ENCODE assay signal across 15 cellular contexts in genomic region chr1:205191617-205192016, GRCh38. TPM values are rescaled to one million over a fixed set of nuclear protein-coding genes. Genes with fewer than 3 reads are reported as not detected.
DNase-seq lines count a peak whose midpoint lies in the region; ATAC-seq, FAIRE-seq and TF ChIP-seq lines count a peak whose summit lies in the region.
"Had no signal": no experiment of that assay in that cellular context is flagged by ENCODE, and none has a peak within 500 bp of the region (broad histone marks: within the 10 kb centered on the region; RNA-seq: fewer than 3 reads in every experiment).

No MANE protein-coding gene starts in this region.

- H3K9me3 ChIP-seq in endothelial cell of umbilical vein (replicated peaks; ENCODE audit: control insufficient read depth, insufficient read depth, low read length) = no peaks in the 10 kb centered on the region
- no peaks in the 10 kb centered on the region for H3K9me3 ChIP-seq in liver (ENCODE audit: control insufficient read depth in 4 of 4, low read length in 3 of 4)
- H3K9me3 ChIP-seq: tibial artery had no signal

- POLR2A ChIA-PET in endothelial cell of umbilical vein (lab: Charles Lee) = no interaction called here

- no peaks in the 10 kb centered on the region for H3K79me2 ChIP-seq in endothelial cell of umbilical vein (ENCODE audit: control insufficient read depth, insufficient read depth, low read length)

- dilution Hi-C loops in endothelial cell of umbilical vein (cut with MboI; ENCODE audit: extremely low pct_ligation_motif_present, low sequenced_read_pairs) = no loop called here

- WGBS in liver = 33% methylated on average over 2 of the region's 2 CpGs

- TF ChIP-seq CTCF in endothelial cell of umbilical vein (IDR thresholded peaks at IDR 0.05; ENCODE audit: extremely low read depth in 1 of 2, insufficient read depth in 1 of 2, low read depth in 1 of 2, low read length in 2 of 2) (no peak), liver (IDR thresholded peaks at IDR 0.05; ENCODE audit: low read depth, low read length, missing input control) (no peak)

- no peaks in the 10 kb centered on the region for H3K27me3 ChIP-seq in endothelial cell of umbilical vein (ENCODE audit: control insufficient read depth in 2 of 2, insufficient read depth in 2 of 2, low read length in 2 of 2)
- H3K27me3 ChIP-seq in liver (ENCODE audit: control insufficient read depth in 4 of 4, insufficient read depth in 4 of 4, low read length in 3 of 4) = no peaks in the 10 kb centered on the region
- H3K27me3 ChIP-seq: tibial artery had no signal

- intact Hi-C loops in endothelial cell of umbilical vein (cut with micrococcal nuclease) = no loop called here

- H3K27ac ChIP-seq in endothelial cell of umbilical vein (ENCODE audit: insufficient read depth, low read depth, low read length) (no peak overlapping the region), liver (ENCODE audit: low read depth in 1 of 2, low read length in 2 of 2) (no peak overlapping the region)
- H3K27ac ChIP-seq: tibial artery had no signal

- TF ChIP-seq RAD21 in liver (IDR thresholded peaks at IDR 0.05) = no peak

- FAIRE-seq in endothelial cell of umbilical vein (lab: Jason Lieb, UNC) = peak; percentile 12
- FAIRE-seq: keratinocyte had no signal

- no peaks in the 10 kb centered on the region for H3K9me1 ChIP-seq in endothelial cell of umbilical vein (replicated peaks; ENCODE audit: control insufficient read depth, extremely low read depth, insufficient read depth, low read length)

- H3K4me3 ChIP-seq in endothelial cell of umbilical vein (replicated peaks in 1 of 3; ENCODE audit: insufficient read depth in 1 of 3, low read depth in 1 of 3, low read length in 3 of 3) = no peak overlapping the region
- no peak overlapping the region for H3K4me3 ChIP-seq in liver (ENCODE audit: low read depth in 1 of 3, low read length in 3 of 3)
- H3K4me3 ChIP-seq: tibial artery had no signal

- no peak overlapping the region for H2AFZ ChIP-seq in endothelial cell of umbilical vein (ENCODE audit: low read depth, low read length)

- BruUV-seq in endothelial cell of umbilical vein (replicated peaks; lab: Mats Ljungman, UMichigan) = no TSS peak

- peaks cover 2% of the 10 kb centered on the region for H4K20me1 ChIP-seq in endothelial cell of umbilical vein (replicated peaks; ENCODE audit: control insufficient read depth, extremely low read depth, insufficient read depth, low read length)

- TF ChIP-seq POLR2A in endothelial cell of umbilical vein (IDR thresholded peaks at IDR 0.05; ENCODE audit: low read depth, low read length) = no peak

- no peak overlapping the region for H3K4me2 ChIP-seq in endothelial cell of umbilical vein (ENCODE audit: insufficient read depth, low read length)

- CTCF ChIA-PET in endothelial cell of umbilical vein (lab: Charles Lee) = no interaction called here

- H3K9ac ChIP-seq in endothelial cell of umbilical vein (replicated peaks; ENCODE audit: extremely low read depth, insufficient read depth, low read length) (no peak overlapping the region), liver (ENCODE audit: low read depth in 1 of 2, low read length in 2 of 2) (no peak overlapping the region)

- no peak for ATAC-seq in GM21529 (IDR thresholded peaks at IDR 0.05; ENCODE audit: unreplicated experiment)
- ATAC-seq: activated CD4-positive, alpha-beta T cell treated with anti-CD3 and anti-CD28 coated beads for 36 hours; T-helper 17 cell had no signal

- peak; percentile 23 for DNase-seq in ELF-1 (ENCODE audit: low read depth, low spot score)
- DNase-seq in NCI-H446 treated with DMSO at 0.1 percent for 48 hours (lab: John Stamatoyannopoulos, UW) = peak; percentile 78
- DNase-seq in endothelial cell of umbilical vein (ENCODE audit: low read depth, low spot score) = no peak
- DNase-seq in anterior cingulate cortex (lab: John Stamatoyannopoulos, UW) = no peak
- DNase-seq in medulla oblongata (ENCODE audit: extremely low spot score) = no peak
- DNase-seq in activated effector memory CD4-positive, alpha-beta T cell treated with anti-CD3 and anti-CD28 coated beads, Interleukin-2, amount 50 U/mL, for 16 hours = no peak
- DNase-seq: activated CD4-positive, alpha-beta T cell treated with anti-CD3 and anti-CD28 coated beads for 36 hours; activated T-cell treated with anti-CD3 and anti-CD28 coated beads, Interleukin-2, amount 50 U/mL, for 1 hour; DMS153; NCI-H345; T-helper 17 cell; tibial artery had no signal

- H3K4me1 ChIP-seq in endothelial cell of umbilical vein (ENCODE audit: control insufficient read depth, extremely low read depth, insufficient read depth, low read length) = no peaks in the 10 kb centered on the region
- peaks cover 4 to 19% (median 10%) of the 10 kb centered on the region in 4 donors for H3K4me1 ChIP-seq in liver (ENCODE audit: control insufficient read depth in 4 of 4, insufficient read depth in 4 of 4, low read length in 3 of 4)

- H3K36me3 ChIP-seq in endothelial cell of umbilical vein (ENCODE audit: control insufficient read depth in 2 of 2, extremely low read depth in 1 of 2, insufficient read depth in 2 of 2, low read length in 2 of 2) (peaks cover 3% of the 10 kb centered on the region in 2 experiments), liver (ENCODE audit: control insufficient read depth in 4 of 4, insufficient read depth in 3 of 4, low read depth in 1 of 4, low read length in 3 of 4) (no peaks in the 10 kb centered on the region)

TF ChIP-seq in endothelial cell of umbilical vein, 7 proteins besides CTCF, POLR2A, EP300 and RAD21:
- TF ChIP-seq POLR2AphosphoS5 (IDR thresholded peaks at IDR 0.05; ENCODE audit: insufficient read depth, low read depth, low read length) (no peak), MAX (IDR thresholded peaks at IDR 0.05; ENCODE audit: insufficient read depth, insufficient read length) (no peak), JUN (IDR thresholded peaks at IDR 0.05; ENCODE audit: borderline replicate concordance, insufficient read depth, insufficient read length, low read depth) (no peak), GATA2 (IDR thresholded peaks at IDR 0.05; ENCODE audit: insufficient read depth, insufficient read length, low read depth, low read length) (no peak), EZH2 (IDR thresholded peaks at IDR 0.05; ENCODE audit: borderline replicate concordance, low read depth, low read length, severe bottlenecking) (no peak), MYC (IDR thresholded peaks at IDR 0.05; ENCODE audit: low read depth, low read length) (no peak), FOS (IDR thresholded peaks at IDR 0.05; ENCODE audit: borderline replicate concordance, insufficient read depth, low read length) (no peak)
TF ChIP-seq in endothelial cell of umbilical vein: peak in this region for 0.

TF ChIP-seq in liver, 16 proteins besides CTCF, POLR2A, EP300 and RAD21:
- TF ChIP-seq GABPA (IDR thresholded peaks at IDR 0.05 in 1 of 2, conservative IDR thresholded peaks at IDR 0.05 in 1 of 2) (no peak), YY1 (IDR thresholded peaks at IDR 0.05) (peak; percentile 2), NR2F2 (IDR thresholded peaks at IDR 0.05) (no peak)

RNA-seq across cellular contexts. Expression of gene DSTYK, which starts 19.9 kb away (rescaled TPM):
- 8.1 and 8.7 TPM in 2 replicates for total RNA-seq in endothelial cell of umbilical vein
- 2.8 and 3.6 TPM in 2 replicates for polyA plus RNA-seq in endothelial cell of umbilical vein
- 4.0 and 4.2 TPM in 2 replicates for polyA plus RNA-seq in endothelial cell of umbilical vein (2011; cell fraction: cytosol; rRNA removed)
- polyA plus RNA-seq in endothelial cell of umbilical vein (2011; cell fraction: nucleus; rRNA removed) = 4.0 and 4.1 TPM in 2 replicates
- polyA plus RNA-seq in endothelial cell of umbilical vein (2012) = 6.5 and 7.7 TPM in 2 replicates
- 11.0 and 14.9 TPM in 2 replicates for polyA minus RNA-seq in endothelial cell of umbilical vein
- 7.2 TPM for polyA minus RNA-seq in endothelial cell of umbilical vein (2011; cell fraction: cytosol; rRNA and poly(A)+ RNA removed)
- polyA minus RNA-seq in endothelial cell of umbilical vein (2011; cell fraction: nucleus; rRNA and poly(A)+ RNA removed) = 6.2 and 8.2 TPM in 2 replicates
- 1 to 10 TPM; 4.1 to 9.9 TPM for total RNA-seq in liver
- polyA plus RNA-seq in liver = 1 to 10 TPM; 1.5 to 1.9 TPM

RNA-seq across cellular contexts. Expression of gene TMCC2, which starts 36.1 kb away (rescaled TPM):
- total RNA-seq in endothelial cell of umbilical vein (2.0 and 2.1 TPM in 2 replicates), liver (100 to 1,000 TPM in 1 of 2 donors, under 1 TPM in 1; 0.25 to 452 TPM)
- polyA plus RNA-seq in endothelial cell of umbilical vein (2.0 TPM in 2 replicates), liver (under 1 TPM; 0.06 to 0.17 TPM)
- 1.8 and 1.9 TPM in 2 replicates for polyA plus RNA-seq in endothelial cell of umbilical vein (2011; cell fraction: cytosol; rRNA removed)
- 1.5 and 1.8 TPM in 2 replicates for polyA plus RNA-seq in endothelial cell of umbilical vein (2011; cell fraction: nucleus; rRNA removed)
- polyA plus RNA-seq in endothelial cell of umbilical vein (2012) = 1.2 and 1.4 TPM in 2 replicates
- polyA minus RNA-seq in endothelial cell of umbilical vein = 2.2 and 2.4 TPM in 2 replicates
- polyA minus RNA-seq in endothelial cell of umbilical vein (2011; cell fraction: cytosol; rRNA and poly(A)+ RNA removed) = 2.8 TPM
- polyA minus RNA-seq in endothelial cell of umbilical vein (2011; cell fraction: nucleus; rRNA and poly(A)+ RNA removed) = 0.29 and 1.3 TPM in 2 replicates

Comparison
In these comparisons a context has a peak if more than half of its experiments do, and no peak if none do; other contexts are left out.
1. DNase-seq: peak in ELF-1 (single experiment) and NCI-H446 treated with DMSO at 0.1 percent for 48 hours (single experiment); none in endothelial cell of umbilical vein (single experiment), anterior cingulate cortex (0 of 58), medulla oblongata (single experiment) and activated effector memory CD4-positive, alpha-beta T cell treated with anti-CD3 and anti-CD28 coated beads, Interleukin-2, amount 50 U/mL, for 16 hours (single experiment).